1 cellular context compared by ENCODE assay signal in genomic region chr1:26078286-26079177, GRCh38.
A peak's percentile ranks its signal among the peaks of the same experiment; 100 is the strongest.
TF ChIP-seq lines count a peak whose summit lies in the region.

No MANE protein-coding gene starts in this region.

TF ChIP-seq in K562, 482 proteins besides CTCF, POLR2A, EP300 and RAD21 (continues in another document):
- TF ChIP-seq ZNF717 (CRISPR knock-in tag; IDR thresholded peaks at IDR 0.05) (no peak), SMAD3 (CRISPR knock-in tag; conservative IDR thresholded peaks at IDR 0.05) (0 out of 2 replicates have a peak, but pooled peaks have one; percentile 1), MEF2D (tag; conservative IDR thresholded peaks at IDR 0.05; ENCODE audit: low read depth) (no peak), HES1 (IDR thresholded peaks at IDR 0.05; ENCODE audit: low read depth) (0 out of 2 replicates have a peak, but pooled peaks have one; percentile 49), BRD4 (IDR thresholded peaks at IDR 0.05) (no peak), NCOA6 (IDR thresholded peaks at IDR 0.05) (no peak), LCOR (CRISPR knock-in tag; IDR thresholded peaks at IDR 0.05) (no peak), TAL1 (IDR thresholded peaks at IDR 0.05) (peak; percentile 52), KAT7 (CRISPR knock-in tag; IDR thresholded peaks at IDR 0.05; ENCODE audit: borderline replicate concordance) (no peak; the same call in 1 of the 2 replicates), GTF2E2 (tag; IDR thresholded peaks at IDR 0.05) (0 out of 2 replicates have a peak, but pooled peaks have one; percentile 39), MTA3 (IDR thresholded peaks at IDR 0.05; ENCODE audit: borderline replicate concordance) (peak; percentile 62; the same call in 1 of the 2 replicates), NR4A1 (CRISPR knock-in tag; IDR thresholded peaks at IDR 0.05) (no peak), NR4A1 (tag; IDR thresholded peaks at IDR 0.05) (0 out of 2 replicates have a peak, but pooled peaks have one; percentile 58), SFPQ (IDR thresholded peaks at IDR 0.05; ENCODE audit: low read depth, low read length) (no peak), HDAC2 (IDR thresholded peaks at IDR 0.05) (peak; percentile 63; the same call in 1 of the 2 replicates), PTBP1 (IDR thresholded peaks at IDR 0.05; ENCODE audit: low read depth, low read length) (no peak), ZNF766 (CRISPR knock-in tag; conservative IDR thresholded peaks at IDR 0.05) (peak; percentile 77; the same call in 1 of the 2 replicates), KLF10 (CRISPR knock-in tag; IDR thresholded peaks at IDR 0.05) (no peak), BACH1 (tag; IDR thresholded peaks at IDR 0.05) (no peak), ZBTB2 (IDR thresholded peaks at IDR 0.05) (peak; percentile 57; the same call in 1 of the 2 replicates), PBX2 (CRISPR knock-in tag; IDR thresholded peaks at IDR 0.05; ENCODE audit: low read depth) (no peak), PBX2 (tag; conservative IDR thresholded peaks at IDR 0.05; ENCODE audit: low read depth) (peak; percentile 45), HDAC1 (IDR thresholded peaks at IDR 0.05) (peak in 1 of 2 experiments; percentile 66; a peak in 1 of 4 replicates), ESRRA (IDR thresholded peaks at IDR 0.05; ENCODE audit: borderline replicate concordance, low read depth) (0 out of 2 replicates have a peak, but pooled peaks have one; percentile 24), RB1 (IDR thresholded peaks at IDR 0.05; ENCODE audit: low read depth) (0 out of 2 replicates have a peak, but pooled peaks have one; percentile 10), ATF3 (IDR thresholded peaks at IDR 0.05) (peak; percentile 37; the same call in 1 of the 2 replicates), ATF3 (CRISPR knock-in tag; conservative IDR thresholded peaks at IDR 0.05) (no peak; the same call in 1 of the 2 replicates), BCOR (IDR thresholded peaks at IDR 0.05) (no peak), NCOR1 (IDR thresholded peaks at IDR 0.05) (peak; percentile 47; the same call in 1 of the 2 replicates), NCOA4 (IDR thresholded peaks at IDR 0.05; ENCODE audit: partially characterized antibody) (no peak), MCM7 (IDR thresholded peaks at IDR 0.05) (no peak), ETV1 (tag; conservative IDR thresholded peaks at IDR 0.05; ENCODE audit: low read depth) (peak; percentile 59; the same call in 1 of the 2 replicates), FOXA3 (CRISPR knock-in tag; conservative IDR thresholded peaks at IDR 0.05 in 1 of 2, IDR thresholded peaks at IDR 0.05 in 1 of 2) (no peak), ZZZ3 (IDR thresholded peaks at IDR 0.05) (no peak), PRPF4 (IDR thresholded peaks at IDR 0.05; ENCODE audit: insufficient read depth, low read depth, low read length, poor library complexity, severe bottlenecking) (no peak), TRIM28 (IDR thresholded peaks at IDR 0.05) (no peak), HDAC6 (IDR thresholded peaks at IDR 0.05; ENCODE audit: low read depth, low read length) (no peak), SMARCC2 (IDR thresholded peaks at IDR 0.05; ENCODE audit: low read depth) (peak; percentile 68), THRA (IDR thresholded peaks at IDR 0.05) (no peak), JUND (IDR thresholded peaks at IDR 0.05; ENCODE audit: borderline replicate concordance, low read depth, low read length) (peak; percentile 67), JUND (tag; IDR thresholded peaks at IDR 0.05; ENCODE audit: borderline replicate concordance, low read depth, low read length) (peak; percentile 56; the same call in 1 of the 3 replicates), ZNF354B (CRISPR knock-in tag; IDR thresholded peaks at IDR 0.05) (0 out of 2 replicates have a peak, but pooled peaks have one; percentile 25), GTF2B (IDR thresholded peaks at IDR 0.05; ENCODE audit: extremely low read depth, insufficient read length) (no peak), ZNF23 (CRISPR knock-in tag; IDR thresholded peaks at IDR 0.05) (no peak), CREBBP (IDR thresholded peaks at IDR 0.05; ENCODE audit: low read depth, low read length) (no peak), FOSL1 (tag; conservative IDR thresholded peaks at IDR 0.05) (peak; percentile 87), CAMTA2 (CRISPR knock-in tag; conservative IDR thresholded peaks at IDR 0.05) (no peak), MTA1 (IDR thresholded peaks at IDR 0.05; ENCODE audit: borderline replicate concordance) (peak; percentile 81), DACH1 (IDR thresholded peaks at IDR 0.05; ENCODE audit: partially characterized antibody) (peak; percentile 68), ZNF224 (CRISPR knock-in tag; IDR thresholded peaks at IDR 0.05) (no peak), MEF2A (IDR thresholded peaks at IDR 0.05; ENCODE audit: control insufficient read depth, low read depth, low read length) (no peak), ELF4 (CRISPR knock-in tag; IDR thresholded peaks at IDR 0.05) (no peak), RAD51 (IDR thresholded peaks at IDR 0.05; ENCODE audit: borderline replicate concordance, low read depth) (peak; percentile 52; the same call in 1 of the 2 replicates), STAT5B (CRISPR knock-in tag; IDR thresholded peaks at IDR 0.05) (no peak), CGGBP1 (CRISPR knock-in tag; IDR thresholded peaks at IDR 0.05) (no peak), TEAD2 (tag; IDR thresholded peaks at IDR 0.05) (0 out of 2 replicates have a peak, but pooled peaks have one; percentile 26), CTCFL (IDR thresholded peaks at IDR 0.05; ENCODE audit: borderline replicate concordance, insufficient read depth, low read depth, low read length, poor library complexity, severe bottlenecking) (no peak), HMBOX1 (IDR thresholded peaks at IDR 0.05) (peak; percentile 89), RCOR1 (IDR thresholded peaks at IDR 0.05; ENCODE audit: borderline replicate concordance in 1 of 2, low read depth in 2 of 2, low read length in 2 of 2) (peak in 1 of 2 experiments; percentile 62; a peak in 1 of 4 replicates), MTA2 (IDR thresholded peaks at IDR 0.05; ENCODE audit: low read depth) (peak; percentile 39; the same call in 1 of the 2 replicates)
